Comparison of ENCODE assay signal across 11 cellular contexts in genomic region chr2:54394392-54394791, GRCh38.
DNase-seq lines count a peak whose midpoint lies in the region; ATAC-seq and TF ChIP-seq lines count a peak whose summit lies in the region.
"Had no signal": no experiment of that assay in that cellular context is flagged by ENCODE, and none has a peak within 500 bp of the region (broad histone marks: within the 10 kb centered on the region; RNA-seq: fewer than 3 reads in every experiment).

No MANE protein-coding gene starts in this region.

- H4K20me1 ChIP-seq in OCI-LY7 (ENCODE audit: insufficient read depth, low read length): no peaks in the 10 kb centered on the region

- POLR2A ChIA-PET in activated CD4-positive, alpha-beta T cell treated with anti-CD3 and anti-CD28 coated beads for 36 hours (lab: Charles Lee): no interaction called here
- POLR2A ChIA-PET in OCI-LY7 (lab: Charles Lee): no interaction called here

- no peaks in the 10 kb centered on the region for H3K27me3 Mint-ChIP-seq in activated CD4-positive, alpha-beta T cell treated with anti-CD3 and anti-CD28 coated beads for 36 hours
- peaks cover 0 to under 1% of the 10 kb centered on the region in 2 donors for H3K27me3 Mint-ChIP-seq in natural killer cell (ENCODE audit: low read depth in 2 of 2)
- peaks cover 5% of the 10 kb centered on the region for H3K27me3 Mint-ChIP-seq in endodermal cell (ENCODE audit: insufficient read depth)
- H3K27me3 Mint-ChIP-seq: brain had no signal

- peak; percentile 16 for DNase-seq in activated CD4-positive, alpha-beta T cell treated with anti-CD3 and anti-CD28 coated beads for 36 hours
- DNase-seq in activated CD4-positive, alpha-beta T cell treated with anti-CD3 and anti-CD28 coated beads for 48 hours: no peak
- DNase-seq in OCI-LY7 (ENCODE audit: low spot score) (peak; percentile 40), natural killer cell (no peak), NCI-H2227 treated with DMSO at 0.1 percent for 48 hours (lab: John Stamatoyannopoulos, UW) (no peak), NCI-H2196 (lab: John Stamatoyannopoulos, UW; ENCODE audit: unreplicated experiment) (no peak), endodermal cell (no peak)
- DNase-seq: thyroid gland had no signal

- H3K9me3 Mint-ChIP-seq in activated CD4-positive, alpha-beta T cell treated with anti-CD3 and anti-CD28 coated beads for 36 hours (ENCODE audit: low read depth): no peaks in the 10 kb centered on the region
- no peaks in the 10 kb centered on the region for H3K9me3 Mint-ChIP-seq in natural killer cell
- no peaks in the 10 kb centered on the region for H3K9me3 Mint-ChIP-seq in endodermal cell

- H3K9me2 ChIP-seq in OCI-LY7 (ENCODE audit: insufficient read depth, low read length): no peaks in the 10 kb centered on the region

- H3K27ac Mint-ChIP-seq in activated CD4-positive, alpha-beta T cell treated with anti-CD3 and anti-CD28 coated beads for 36 hours: peak overlapping the region; percentile 61
- H3K27ac Mint-ChIP-seq in natural killer cell (peak overlapping the region; percentile 75 to 87), endodermal cell (no peak overlapping the region)

- peaks cover 10% of the 10 kb centered on the region for H3K4me1 Mint-ChIP-seq in activated CD4-positive, alpha-beta T cell treated with anti-CD3 and anti-CD28 coated beads for 36 hours
- H3K4me1 Mint-ChIP-seq in natural killer cell: peaks cover 11 to 12% of the 10 kb centered on the region in 2 donors
- no peaks in the 10 kb centered on the region for H3K4me1 Mint-ChIP-seq in endodermal cell
- H3K4me1 Mint-ChIP-seq: brain had no signal

- intact Hi-C loops in activated CD4-positive, alpha-beta T cell treated with anti-CD3 and anti-CD28 coated beads for 36 hours (cut with DNase I, micrococcal nuclease): no loop called here
- intact Hi-C loops in OCI-LY7 (cut with micrococcal nuclease; ENCODE audit: unreplicated experiment) (no loop called here), natural killer cell (cut with micrococcal nuclease) (no loop called here)

- H3K36me3 ChIP-seq in OCI-LY7 (ENCODE audit: insufficient read depth, low read length): no peaks in the 10 kb centered on the region
- no peaks in the 10 kb centered on the region for H3K36me3 ChIP-seq in endodermal cell (ENCODE audit: control insufficient read depth, insufficient read depth, low read length)
- H3K36me3 ChIP-seq: thyroid gland had no signal

- CTCF ChIA-PET in activated CD4-positive, alpha-beta T cell treated with anti-CD3 and anti-CD28 coated beads for 36 hours (lab: Charles Lee): no interaction called here
- CTCF ChIA-PET in OCI-LY7 (lab: Charles Lee; ENCODE audit: unreplicated experiment): no interaction called here

- peak; percentile 84 for ATAC-seq in activated CD4-positive, alpha-beta T cell treated with anti-CD3 and anti-CD28 coated beads for 36 hours
- ATAC-seq in HG02623 (IDR thresholded peaks at IDR 0.05; ENCODE audit: unreplicated experiment) (peak; percentile 59), natural killer cell (peak; percentile 64 to 69 (median 66))
- ATAC-seq: A549 had no signal

- H3K9ac ChIP-seq in endodermal cell (ENCODE audit: extremely low read depth, low read length, poor library complexity, severe bottlenecking): no peak overlapping the region

- H3K36me3 Mint-ChIP-seq in activated CD4-positive, alpha-beta T cell treated with anti-CD3 and anti-CD28 coated beads for 36 hours (ENCODE audit: low read depth): no peaks in the 10 kb centered on the region
- H3K36me3 Mint-ChIP-seq in natural killer cell (no peaks in the 10 kb centered on the region), endodermal cell (ENCODE audit: low read depth) (no peaks in the 10 kb centered on the region)
- H3K36me3 Mint-ChIP-seq: brain had no signal

- H2AFZ ChIP-seq in OCI-LY7 (ENCODE audit: low read length): peak overlapping the region; percentile 98

- peak overlapping the region; percentile 28 for H3K4me2 ChIP-seq in OCI-LY7 (ENCODE audit: low read length)
- H3K4me2 ChIP-seq: A549 had no signal

- H3K79me2 ChIP-seq in OCI-LY7 (ENCODE audit: insufficient read depth, low read depth, low read length): no peaks in the 10 kb centered on the region

- peaks cover 8% of the 10 kb centered on the region for H3K4me1 ChIP-seq in OCI-LY7 (ENCODE audit: insufficient read depth, low read length, poor library complexity, severe bottlenecking)
- H3K4me1 ChIP-seq in endodermal cell (ENCODE audit: control insufficient read depth, insufficient read depth, low read length): no peaks in the 10 kb centered on the region
- H3K4me1 ChIP-seq: A549, thyroid gland had no signal

- no peak for TF ChIP-seq CTCF in OCI-LY7 (conservative IDR thresholded peaks at IDR 0.05; ENCODE audit: low read length)
- no peak for TF ChIP-seq CTCF in natural killer cell (IDR thresholded peaks at IDR 0.05)
- TF ChIP-seq CTCF in endodermal cell (conservative IDR thresholded peaks at IDR 0.05): no peak

- no peaks in the 10 kb centered on the region for H3K9me3 ChIP-seq in OCI-LY7 (ENCODE audit: low read length)
- H3K9me3 ChIP-seq in endodermal cell (ENCODE audit: control insufficient read depth, low read length): no peaks in the 10 kb centered on the region
- H3K9me3 ChIP-seq: A549, thyroid gland had no signal

- H3K27ac ChIP-seq in OCI-LY7 (ENCODE audit: low read depth, low read length, poor library complexity, severe bottlenecking) (no peak overlapping the region), endodermal cell (ENCODE audit: low read depth, low read length) (no peak overlapping the region)
- H3K27ac ChIP-seq: A549, thyroid gland had no signal

- no TSS peak for BruUV-seq in OCI-LY7 (replicated peaks; lab: Mats Ljungman, UMichigan)

- H3K4me3 ChIP-seq in OCI-LY7 (ENCODE audit: low read depth, low read length, poor library complexity, severe bottlenecking) (peak overlapping the region; percentile 5), endodermal cell (ENCODE audit: low read length) (no peak overlapping the region)
- H3K4me3 ChIP-seq: A549, thyroid gland had no signal

- 88% methylated on average over 4 of the region's 5 CpGs; no CpG with 5 or more reads in 1 of the 2 experiments for whole genome bisulfite sequencing in endodermal cell (ENCODE audit: insufficient coverage in 1 of 2, insufficient read length in 1 of 2), 2 experiments

- H3K4me3 Mint-ChIP-seq in activated CD4-positive, alpha-beta T cell treated with anti-CD3 and anti-CD28 coated beads for 36 hours: peak overlapping the region; percentile 33
- H3K4me3 Mint-ChIP-seq in natural killer cell (peak overlapping the region; percentile 64), endodermal cell (no peak overlapping the region)
- H3K4me3 Mint-ChIP-seq: brain had no signal

- no peaks in the 10 kb centered on the region for H3K27me3 ChIP-seq in endodermal cell (ENCODE audit: control insufficient read depth, insufficient read depth, low read length, poor library complexity, severe bottlenecking)
- H3K27me3 ChIP-seq: thyroid gland had no signal

Comparison
In these comparisons a context has a peak if more than half of its experiments do, and no peak if none do; other contexts are left out.
1. DNase-seq: peak in activated CD4-positive, alpha-beta T cell treated with anti-CD3 and anti-CD28 coated beads for 36 hours (single experiment) and OCI-LY7 (single experiment); none in activated CD4-positive, alpha-beta T cell treated with anti-CD3 and anti-CD28 coated beads for 48 hours (single experiment), natural killer cell (single experiment), NCI-H2227 treated with DMSO at 0.1 percent for 48 hours (single experiment), NCI-H2196 (single experiment) and endodermal cell (single experiment).
2. Peak in every context shown above with its lines, with median percentiles within 50 percentile points of each other: ATAC-seq.